8 cellular contexts compared by ENCODE assay signal in genomic region chr17:39151680-39152058, GRCh38. TPM values are rescaled to one million over a fixed set of nuclear protein-coding genes. Genes with fewer than 3 reads are reported as not detected.
DNase-seq lines count a peak whose midpoint lies in the region; ATAC-seq and TF ChIP-seq lines count a peak whose summit lies in the region.

No MANE protein-coding gene starts in this region.

- H3K27ac ChIP-seq in KOPT-K1 (ENCODE audit: low read depth, low read length, poor library complexity, severe bottlenecking) = peak overlapping the region; percentile 79
- no peak overlapping the region for H3K27ac ChIP-seq in duodenal mucosa (ENCODE audit: low read depth, low read length)
- H3K27ac ChIP-seq in neural cell (ENCODE audit: low read length) = no peak overlapping the region

- no peaks in the 10 kb centered on the region for H4K20me1 ChIP-seq in neural cell (ENCODE audit: insufficient read depth)

- H3K9me3 ChIP-seq in KOPT-K1 (ENCODE audit: insufficient read depth, low read length, poor library complexity, severe bottlenecking) (no peaks in the 10 kb centered on the region), duodenal mucosa (ENCODE audit: control insufficient read depth in 1 of 2, low read length in 2 of 2) (no peaks in the 10 kb centered on the region), neural cell (ENCODE audit: low read length) (no peaks in the 10 kb centered on the region)

- TF ChIP-seq RAD21 in neural cell (conservative IDR thresholded peaks at IDR 0.05) = no peak

- H3K27me3 ChIP-seq in duodenal mucosa (ENCODE audit: control insufficient read depth in 1 of 2, insufficient read depth in 2 of 2, low read length in 2 of 2) (peaks cover 8 to 13% of the 10 kb centered on the region in 2 donors), neural cell (ENCODE audit: insufficient read depth, low read depth, low read length) (peaks cover 17% of the 10 kb centered on the region)

- DNase-seq in AG10803 (ENCODE audit: low read depth) (no peak), SW480 (ENCODE audit: low spot score) (no peak), NOMO-1 (lab: John Stamatoyannopoulos, UW; ENCODE audit: unreplicated experiment in 2 of 2) (no peak), amniotic stem cell (lab: John Stamatoyannopoulos, UW) (no peak)

- peak overlapping the region; percentile 31 for H3K4me3 ChIP-seq in AG10803 (ENCODE audit: low read length)
- peak overlapping the region; percentile 40 to 84 for H3K4me3 ChIP-seq in duodenal mucosa (ENCODE audit: low read depth in 1 of 2, low read length in 2 of 2)
- peak overlapping the region; percentile 97 for H3K4me3 ChIP-seq in neural cell (ENCODE audit: low read length)

- H3K36me3 ChIP-seq in KOPT-K1 (ENCODE audit: insufficient read depth, low read length) (no peaks in the 10 kb centered on the region), duodenal mucosa (ENCODE audit: control insufficient read depth in 1 of 2, insufficient read depth in 2 of 2, low read length in 2 of 2) (no peaks in the 10 kb centered on the region), neural cell (ENCODE audit: insufficient read depth, low read length) (no peaks in the 10 kb centered on the region)

- H3K79me2 ChIP-seq in neural cell (replicated peaks; ENCODE audit: insufficient read depth, low read length) = no peaks in the 10 kb centered on the region

- no peak overlapping the region for H2AFZ ChIP-seq in neural cell (ENCODE audit: low read depth, low read length)

- TF ChIP-seq EP300 in neural cell (conservative IDR thresholded peaks at IDR 0.05; ENCODE audit: poor library complexity, severe bottlenecking) = no peak

- no peaks in the 10 kb centered on the region for H3F3A ChIP-seq in neural cell (ENCODE audit: insufficient read depth, low read length, poor library complexity, severe bottlenecking)

- peaks cover 11 to 15% of the 10 kb centered on the region in 2 donors for H3K4me1 ChIP-seq in duodenal mucosa (ENCODE audit: control insufficient read depth in 1 of 2, insufficient read depth in 2 of 2, low read length in 2 of 2)

- no peak for ATAC-seq in HG02970 (IDR thresholded peaks at IDR 0.05; ENCODE audit: low FRiP score, unreplicated experiment)

- H3K4me2 ChIP-seq in neural cell (ENCODE audit: low read length) = no peak overlapping the region

- H3K9ac ChIP-seq in duodenal mucosa (ENCODE audit: low read depth in 1 of 2, low read length in 2 of 2) = no peak overlapping the region
- peak overlapping the region; percentile 51 for H3K9ac ChIP-seq in neural cell (ENCODE audit: low read length)

- H3K9me2 ChIP-seq in neural cell (ENCODE audit: insufficient read depth, low read length) = no peaks in the 10 kb centered on the region

- TF ChIP-seq CTCF in AG10803 (conservative IDR thresholded peaks at IDR 0.05; ENCODE audit: low read length) = no peak
- no peak for TF ChIP-seq CTCF in neural cell (IDR thresholded peaks at IDR 0.05; ENCODE audit: poor library complexity, severe bottlenecking)

TF ChIP-seq in neural cell, 6 proteins besides CTCF, POLR2A, EP300 and RAD21:
- TF ChIP-seq SMC3 (conservative IDR thresholded peaks at IDR 0.05; ENCODE audit: poor library complexity) = no peak
- no peak for TF ChIP-seq TAF1 (IDR thresholded peaks at IDR 0.05; ENCODE audit: low read depth)
- no peak for TF ChIP-seq EZH2 (IDR thresholded peaks at IDR 0.05; ENCODE audit: borderline replicate concordance, insufficient read depth, low read length, poor library complexity, severe bottlenecking)
- TF ChIP-seq POLR2AphosphoS5 (IDR thresholded peaks at IDR 0.05) = no peak

RNA-seq across cellular contexts. Expression of gene PLXDC1, which starts 0.2 kb away (rescaled TPM):
- polyA plus RNA-seq in neural cell = 10.0 and 13.5 TPM in 2 replicates
- 6.3 and 8.2 TPM in 2 replicates for polyA minus RNA-seq in neural cell

RNA-seq across cellular contexts. Expression of gene ARL5C, which starts 14.3 kb away (rescaled TPM):
- not detected in 2 replicates for polyA plus RNA-seq in neural cell
- polyA minus RNA-seq in neural cell = 0.23 TPM in 1 of 2 replicates, not detected in the other

RNA-seq across cellular contexts. Expression of gene CACNB1, which starts 45.8 kb away (rescaled TPM):
- 18.9 and 29.1 TPM in 2 replicates for polyA plus RNA-seq in neural cell
- polyA minus RNA-seq in neural cell = 41.4 and 44.1 TPM in 2 replicates

RNA-seq across cellular contexts. Expression of gene RPL19, which starts 48.4 kb away (rescaled TPM):
- polyA plus RNA-seq in neural cell = 1,422 and 1,623 TPM in 2 replicates
- 512 and 605 TPM in 2 replicates for polyA minus RNA-seq in neural cell

Comparison
In these comparisons a context has a peak if more than half of its experiments do, and no peak if none do; other contexts are left out.
1. H3K4me3 ChIP-seq: peak in every context shown above with its lines; median percentile 97 in neural cell; 62 in duodenal mucosa; 31 in AG10803.